ENCODE assay signal across 34 cellular contexts in the genomic region with DNA sequence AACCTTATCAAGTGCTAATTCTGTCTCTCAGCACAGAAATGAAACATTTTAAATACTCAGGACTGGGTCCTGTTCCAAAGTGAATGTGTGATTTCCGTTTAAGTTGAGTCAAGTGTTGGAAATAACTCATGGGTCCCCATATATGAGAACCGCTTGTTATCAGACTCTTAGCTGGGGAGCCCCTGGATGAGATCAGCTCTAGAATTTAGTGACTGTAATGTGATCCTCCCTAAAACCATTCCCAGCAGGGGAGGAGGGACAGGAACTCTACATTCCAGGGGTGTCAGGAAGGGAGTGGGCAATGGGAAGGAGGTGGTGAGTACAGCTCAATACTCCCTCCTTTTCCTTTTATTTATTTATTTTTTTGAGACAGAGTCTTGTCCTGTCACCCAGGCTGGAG. TPM values are rescaled to one million over a fixed set of nuclear protein-coding genes. Genes with fewer than 3 reads are reported as not detected.
"Had no signal": no experiment of that assay in that cellular context is flagged by ENCODE, and none has a peak within 500 bp of the region (broad histone marks: within the 10 kb centered on the region; RNA-seq: fewer than 3 reads in every experiment).

No MANE protein-coding gene starts in this region.

- H3K9me3 Mint-ChIP-seq: activated CD4-positive, alpha-beta memory T cell treated with anti-CD3 and anti-CD28 coated beads, Interleukin-2, amount 10 ng/mL, durations not matched to agents 7 days and 5 days; activated naive CD8-positive, alpha-beta T cell treated with anti-CD3 and anti-CD28 coated beads, Interleukin-2, amount 50 U/mL, for 24 hours; activated T-cell treated with anti-CD3 and anti-CD28 coated beads, Interleukin-2, amount 50 U/mL, for 72 hours; activated T-helper 2 cell treated with anti-CD3 and anti-CD28 coated beads, Interferon-gamma antibody, Interleukin-2, Interleukin-4, amounts not matched to agents 10 μg/mL and 5 μg/mL and 100 μg/mL, durations not matched to agents 14 hours and 24 hours and 36 hours; brain; T-helper 1 cell treated with Interleukin-12 subunit alpha and Interleukin-12 subunit beta and Interleukin-4 antibody, amounts not matched to agents 30 μg/mL and 1 μg/mL, for 36 hours; T-helper 2 cell treated with Interferon-gamma antibody and Interleukin-4, amounts not matched to agents 5 μg/mL and 100 μg/mL, for 36 hours had no signal

- H3K4me1 Mint-ChIP-seq: brain had no signal

- DNase-seq: activated CD4-positive, alpha-beta memory T cell treated with anti-CD3 and anti-CD28 coated beads, Interleukin-2, amount 10 ng/mL, durations not matched to agents 7 days and 5 days; activated CD4-positive, alpha-beta T cell treated with anti-CD3 and anti-CD28 coated beads for 4 hours; activated CD8-positive, alpha-beta memory T cell treated with anti-CD3 and anti-CD28 coated beads for 24 hours; activated CD8-positive, alpha-beta memory T cell treated with anti-CD3 and anti-CD28 coated beads, Interleukin-2, amount 10 ng/mL, durations not matched to agents 7 days and 5 days; activated CD8-positive, alpha-beta memory T cell treated with anti-CD3 and anti-CD28 coated beads, Interleukin-2, amount 50 U/mL, for 48 hours; activated gamma-delta T cell; activated naive CD4-positive, alpha-beta T cell treated with Interleukin-2 at 50 U/mL for 16 hours; activated naive CD8-positive, alpha-beta T cell treated with anti-CD3 and anti-CD28 coated beads, Interleukin-2, amount 50 U/mL, for 24 hours; activated T-cell treated with anti-CD3 and anti-CD28 coated beads, Interleukin-2, amount 50 U/mL, for 72 hours; anterior cingulate cortex; central memory CD4-positive, alpha-beta T cell; Karpas-422; NCI-H1048; NCI-H1105 treated with DMSO at 0.1 percent for 48 hours; NCI-H1436; NCI-H1694; NCI-H1930; NCI-H2081 treated with DMSO at 0.1 percent for 48 hours; NCI-H345; NCI-H524 treated with DMSO at 0.1 percent for 48 hours; SHP77 had no signal

- H3K4me3 Mint-ChIP-seq: activated CD4-positive, alpha-beta memory T cell treated with anti-CD3 and anti-CD28 coated beads, Interleukin-2, amount 10 ng/mL, durations not matched to agents 7 days and 5 days; activated CD8-positive, alpha-beta memory T cell treated with anti-CD3 and anti-CD28 coated beads, Interleukin-2, amount 10 ng/mL, durations not matched to agents 7 days and 5 days; activated naive CD8-positive, alpha-beta T cell; activated naive CD8-positive, alpha-beta T cell treated with anti-CD3 and anti-CD28 coated beads, Interleukin-2, amount 50 U/mL, for 24 hours; activated T-cell treated with anti-CD3 and anti-CD28 coated beads, Interleukin-2, amount 50 U/mL, for 72 hours; brain; T-helper 1 cell treated with Interleukin-12 subunit alpha and Interleukin-12 subunit beta and Interleukin-4 antibody, amounts not matched to agents 30 μg/mL and 1 μg/mL, for 36 hours; T-helper 2 cell treated with Interferon-gamma antibody and Interleukin-4, amounts not matched to agents 5 μg/mL and 100 μg/mL, for 36 hours had no signal

- H3K27me3 ChIP-seq: SJCRH30 had no signal

- H3K27me3 Mint-ChIP-seq: activated naive CD8-positive, alpha-beta T cell; brain had no signal

- H3K9me3 ChIP-seq: SJCRH30 had no signal

- H3K27ac ChIP-seq: SJCRH30, SK-N-MC had no signal

- H3K27ac Mint-ChIP-seq: activated CD4-positive, alpha-beta memory T cell treated with anti-CD3 and anti-CD28 coated beads, Interleukin-2, amount 10 ng/mL, durations not matched to agents 7 days and 5 days; activated CD8-positive, alpha-beta memory T cell treated with anti-CD3 and anti-CD28 coated beads, Interleukin-2, amount 10 ng/mL, durations not matched to agents 7 days and 5 days; activated naive CD8-positive, alpha-beta T cell; activated naive CD8-positive, alpha-beta T cell treated with anti-CD3 and anti-CD28 coated beads, Interleukin-2, amount 50 U/mL, for 24 hours; activated T-cell treated with anti-CD3 and anti-CD28 coated beads, Interleukin-2, amount 50 U/mL, for 72 hours; activated T-helper 2 cell treated with anti-CD3 and anti-CD28 coated beads, Interferon-gamma antibody, Interleukin-2, Interleukin-4, amounts not matched to agents 10 μg/mL and 5 μg/mL and 100 μg/mL, durations not matched to agents 14 hours and 24 hours and 36 hours; T-helper 1 cell treated with Interleukin-12 subunit alpha and Interleukin-12 subunit beta and Interleukin-4 antibody, amounts not matched to agents 30 μg/mL and 1 μg/mL, for 36 hours; T-helper 2 cell treated with Interferon-gamma antibody and Interleukin-4, amounts not matched to agents 5 μg/mL and 100 μg/mL, for 36 hours had no signal

- FAIRE-seq: TTC549 had no signal

- ATAC-seq: activated CD4-positive, CD25-positive, alpha-beta regulatory T cell treated with anti-CD3 and anti-CD28 coated beads, Interleukin-2, amount 50 U/mL, for 24 hours; activated CD8-positive, alpha-beta memory T cell treated with anti-CD3 and anti-CD28 coated beads, Interleukin-2, amount 10 ng/mL, durations not matched to agents 7 days and 5 days; activated naive CD8-positive, alpha-beta T cell treated with anti-CD3 and anti-CD28 coated beads, Interleukin-2, amount 50 U/mL, for 24 hours; Panc1 had no signal

- H3K36me3 Mint-ChIP-seq: activated CD8-positive, alpha-beta memory T cell treated with anti-CD3 and anti-CD28 coated beads, Interleukin-2, amount 10 ng/mL, durations not matched to agents 7 days and 5 days; activated naive CD8-positive, alpha-beta T cell; brain had no signal

- H3K36me3 ChIP-seq: SJCRH30 had no signal

- H3K4me1 ChIP-seq: SJCRH30 had no signal

- H3K4me3 ChIP-seq: SJCRH30, SK-N-MC had no signal

RNA-seq across cellular contexts. Expression of gene OTOA, which starts 37.5 kb away (rescaled TPM):
- total RNA-seq: activated T-helper 2 cell treated with anti-CD3 and anti-CD28 coated beads, Interferon-gamma antibody, Interleukin-2, Interleukin-4, amounts not matched to agents 10 μg/mL and 5 μg/mL and 100 μg/mL, durations not matched to agents 14 hours and 24 hours and 36 hours; NCI-H460; RPMI7951; SJCRH30 had no signal

RNA-seq across cellular contexts. Expression of gene IGSF6, which starts 48.9 kb away (rescaled TPM):
- total RNA-seq: activated T-helper 2 cell treated with anti-CD3 and anti-CD28 coated beads, Interferon-gamma antibody, Interleukin-2, Interleukin-4, amounts not matched to agents 10 μg/mL and 5 μg/mL and 100 μg/mL, durations not matched to agents 14 hours and 24 hours and 36 hours; MCF 10A; NCI-H460; RPMI7951; SJCRH30 had no signal
